ENCODE assay signal across 10 cellular contexts in the genomic region with DNA sequence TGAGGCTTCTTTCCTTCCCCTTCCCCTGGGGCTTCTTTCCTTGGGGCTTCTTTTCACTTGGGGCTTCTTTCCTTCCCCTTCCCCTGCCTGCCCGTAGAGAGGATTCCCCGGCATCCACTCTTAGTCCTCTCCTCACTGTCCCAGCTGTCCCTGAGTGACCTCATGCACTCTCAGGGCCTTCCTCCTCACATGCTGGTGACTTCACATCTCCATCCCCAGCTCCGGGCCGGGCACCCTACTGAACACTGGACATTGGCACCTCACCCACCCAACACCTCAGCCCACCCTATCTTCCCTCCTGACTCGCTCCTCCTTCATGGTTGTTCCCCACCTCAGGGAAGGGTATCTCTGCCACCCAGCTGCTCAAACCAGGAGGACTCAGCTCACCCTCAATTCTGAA.
"Had no signal": no experiment of that assay in that cellular context is flagged by ENCODE, and none has a peak within 500 bp of the region (broad histone marks: within the 10 kb centered on the region; RNA-seq: fewer than 3 reads in every experiment).

No MANE protein-coding gene starts in this region.

- H3K4me3 ChIP-seq: tibial artery had no signal

- H3K27me3 ChIP-seq: tibial artery had no signal

- H3K9me3 ChIP-seq: tibial artery had no signal

- ATAC-seq: activated CD4-positive, CD25-positive, alpha-beta regulatory T cell treated with anti-CD3 and anti-CD28 coated beads, Interleukin-2, amount 50 U/mL, for 24 hours; stimulated activated memory B cell treated with anti-CD40 and anti-IgM and Interleukin-4, amounts not matched to agents 10 μg/mL and 1 μg/mL and 100 μg/mL, for 72 hours had no signal

- DNase-seq: activated naive CD4-positive, alpha-beta T cell treated with Interleukin-2 at 50 U/mL for 16 hours; activated T-cell treated with anti-CD3 and anti-CD28 coated beads for 4 hours; anterior cingulate cortex; hippocampal formation; kidney; stimulated activated CD4-positive, alpha-beta T cell treated with anti-CD3 and anti-CD28 coated beads, Interleukin-2, amount 100 ng/mL, for 48 hours; T1000; tibial artery had no signal
